27 cellular contexts compared by ENCODE assay signal in the genomic region with DNA sequence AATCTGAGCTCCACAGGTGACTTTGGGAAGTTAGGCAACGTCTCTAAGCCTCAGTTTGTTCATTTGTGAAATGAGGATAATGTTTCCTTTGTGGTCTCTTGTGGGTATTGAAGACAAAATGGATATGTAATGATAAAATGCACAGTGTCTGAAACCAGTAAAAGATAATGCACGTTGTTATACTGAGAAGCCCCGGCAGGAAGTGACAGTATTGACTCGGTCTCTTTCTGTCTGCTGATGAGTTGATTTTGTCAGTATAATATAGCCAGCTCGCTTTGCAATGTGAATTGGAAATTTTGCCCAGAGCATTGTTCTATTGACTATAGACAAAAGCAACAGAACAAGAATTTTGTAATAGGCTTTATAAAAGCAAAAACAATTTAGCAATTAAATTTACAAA.
"Had no signal": no experiment of that assay in that cellular context is flagged by ENCODE, and none has a peak within 500 bp of the region (broad histone marks: within the 10 kb centered on the region; RNA-seq: fewer than 3 reads in every experiment).

No MANE protein-coding gene starts in this region.

- H2AFZ ChIP-seq: neural progenitor cell, parathyroid adenoma had no signal

- H3K9me3 ChIP-seq: mucosa of descending colon, right lobe of liver, suprapubic skin, transverse colon, upper lobe of right lung, uterus had no signal

- H3K36me3 ChIP-seq: esophagus muscularis mucosa, heart right ventricle, left lung, neural progenitor cell, right lobe of liver, suprapubic skin, transverse colon, upper lobe of right lung, uterus had no signal

- H3K9ac ChIP-seq: neural progenitor cell, parathyroid adenoma had no signal

- H3K4me1 ChIP-seq: heart right ventricle, left lung, parathyroid adenoma, right lobe of liver, suprapubic skin, transverse colon, uterus had no signal

- FAIRE-seq: endothelial cell of umbilical vein, islet of Langerhans had no signal

- H3K4me2 ChIP-seq: neural progenitor cell had no signal

- H3K79me2 ChIP-seq: parathyroid adenoma had no signal

- ATAC-seq: foreskin keratinocyte; heart right ventricle; left cardiac atrium; left lung; mucosa of descending colon; right lobe of liver; stimulated activated naive CD8-positive, alpha-beta T cell treated with anti-CD3 and anti-CD28 coated beads, Interleukin-15, amount 100 ng/mL, for 72 hours; upper lobe of right lung had no signal

- DNase-seq: dermis blood vessel endothelial cell; effector memory CD4-positive, alpha-beta T cell; foreskin keratinocyte; glutamatergic neuron; heart right ventricle; hippocampal formation; left cardiac atrium; left lung; mesenchymal stem cell; mucosa of descending colon; naive B cell; right lobe of liver; small intestine; stimulated activated CD4-positive, alpha-beta T cell treated with anti-CD3 and anti-CD28 coated beads, Interleukin-1b, Interleukin-23, amount 100 ng/mL, for 48 hours; stimulated activated CD4-positive, alpha-beta T cell treated with anti-CD3 and anti-CD28 coated beads, Interleukin-4, amount 100 ng/mL, for 1 hour; stimulated activated CD8-positive, alpha-beta memory T cell treated with anti-CD3 and anti-CD28 coated beads, Interleukin-4, amount 100 ng/mL, for 48 hours; stimulated activated naive CD4-positive, alpha-beta T cell; stimulated activated naive CD8-positive, alpha-beta T cell treated with anti-CD3 and anti-CD28 coated beads, Interleukin-15, amount 100 ng/mL, for 72 hours; transverse colon; upper lobe of right lung; uterus had no signal

- H3K4me3 ChIP-seq: esophagus muscularis mucosa, heart right ventricle, left lung, mucosa of descending colon, neural progenitor cell, right lobe of liver, suprapubic skin, transverse colon, upper lobe of right lung, uterus had no signal

- H3K27me3 ChIP-seq: esophagus muscularis mucosa, foreskin keratinocyte, left lung, neural progenitor cell, right lobe of liver, suprapubic skin, transverse colon, upper lobe of right lung, uterus had no signal

- H3K27ac ChIP-seq: esophagus muscularis mucosa, foreskin keratinocyte, heart right ventricle, left lung, neural progenitor cell, parathyroid adenoma, right lobe of liver, suprapubic skin, transverse colon, upper lobe of right lung, uterus had no signal
